11 cellular contexts compared by ENCODE assay signal in genomic region chr20:17957505-17958325, GRCh38. TPM values are rescaled to one million over a fixed set of nuclear protein-coding genes. Genes with fewer than 3 reads are reported as not detected.
DNase-seq lines count a peak whose midpoint lies in the region; ATAC-seq and TF ChIP-seq lines count a peak whose summit lies in the region.
"Had no signal": no experiment of that assay in that cellular context is flagged by ENCODE, and none has a peak within 500 bp of the region (broad histone marks: within the 10 kb centered on the region; RNA-seq: fewer than 3 reads in every experiment).

No MANE protein-coding gene starts in this region.

- DNase-seq in AG10803 (ENCODE audit: low read depth) (peak; percentile 52), choroid plexus epithelial cell (ENCODE audit: low read depth) (peak; percentile 49), NCI-H1092 treated with DMSO at 0.1 percent for 48 hours (lab: John Stamatoyannopoulos, UW) (no peak), sciatic nerve (ENCODE audit: low spot score) (no peak), NCI-H187 treated with DMSO at 0.1 percent for 48 hours (lab: John Stamatoyannopoulos, UW) (no peak)
- no peak for DNase-seq in natural killer cell treated with Interleukin-12 subunit alpha and Interleukin-12 subunit beta and Interleukin-15 and Interleukin-18, amount 100 ng/mL, for 72 hours (ENCODE audit: low spot score)
- DNase-seq in stimulated activated naive CD4-positive, alpha-beta T cell (lab: John Stamatoyannopoulos, UW) = no peak
- DNase-seq: GOT3, NCI-H1105, occipital lobe had no signal

- H3K4me3 Mint-ChIP-seq in IgD-negative memory B cell = peak overlapping the region in 1 of 4 donors; percentile 28
- H3K4me3 Mint-ChIP-seq in natural killer cell treated with Interleukin-12 subunit alpha and Interleukin-12 subunit beta and Interleukin-15 and Interleukin-18, amount 100 ng/mL, for 72 hours = no peak overlapping the region

- intact Hi-C loops in sciatic nerve (cut with DNase I) = no loop called here

- H3K9me3 Mint-ChIP-seq in IgD-negative memory B cell = no peaks in the 10 kb centered on the region
- H3K9me3 Mint-ChIP-seq in natural killer cell treated with Interleukin-12 subunit alpha and Interleukin-12 subunit beta and Interleukin-15 and Interleukin-18, amount 100 ng/mL, for 72 hours = no peaks in the 10 kb centered on the region

- H3K36me3 Mint-ChIP-seq in IgD-negative memory B cell = peaks cover 5% of the 10 kb centered on the region
- H3K36me3 Mint-ChIP-seq in natural killer cell treated with Interleukin-12 subunit alpha and Interleukin-12 subunit beta and Interleukin-15 and Interleukin-18, amount 100 ng/mL, for 72 hours = peaks cover 37% of the 10 kb centered on the region

- TF ChIP-seq CTCF in AG10803 (conservative IDR thresholded peaks at IDR 0.05; ENCODE audit: low read length) (no peak), choroid plexus epithelial cell (conservative IDR thresholded peaks at IDR 0.05; ENCODE audit: low read depth, low read length) (no peak)

- H3K4me1 Mint-ChIP-seq in IgD-negative memory B cell = peaks cover 77 to 81% (median 78%) of the 10 kb centered on the region in 3 donors
- H3K4me1 Mint-ChIP-seq in natural killer cell treated with Interleukin-12 subunit alpha and Interleukin-12 subunit beta and Interleukin-15 and Interleukin-18, amount 100 ng/mL, for 72 hours (ENCODE audit: low read depth in 2 of 2) = peaks cover 56 to 62% of the 10 kb centered on the region in 2 donors

- ATAC-seq in natural killer cell treated with Interleukin-12 subunit alpha and Interleukin-12 subunit beta and Interleukin-15 and Interleukin-18, amount 100 ng/mL, for 72 hours = no peak
- no peak for ATAC-seq in sciatic nerve

- H3K27me3 Mint-ChIP-seq in IgD-negative memory B cell = no peaks in the 10 kb centered on the region
- H3K27me3 Mint-ChIP-seq in natural killer cell treated with Interleukin-12 subunit alpha and Interleukin-12 subunit beta and Interleukin-15 and Interleukin-18, amount 100 ng/mL, for 72 hours = no peaks in the 10 kb centered on the region

- no peak overlapping the region for H3K4me3 ChIP-seq in AG10803 (ENCODE audit: low read length)
- H3K4me3 ChIP-seq in choroid plexus epithelial cell (ENCODE audit: low read depth, low read length) = no peak overlapping the region

- H3K27ac Mint-ChIP-seq in IgD-negative memory B cell = peak overlapping the region; percentile 45 to 47 (median 45)
- H3K27ac Mint-ChIP-seq in natural killer cell treated with Interleukin-12 subunit alpha and Interleukin-12 subunit beta and Interleukin-15 and Interleukin-18, amount 100 ng/mL, for 72 hours = peak overlapping the region; percentile 77 to 99

RNA-seq across cellular contexts. Expression of gene SNX5, which starts 10.9 kb away (rescaled TPM):
- polyA plus RNA-seq in IgD-negative memory B cell = 103 TPM
- total RNA-seq in natural killer cell treated with Interleukin-12 subunit alpha and Interleukin-12 subunit beta and Interleukin-15 and Interleukin-18, amount 100 ng/mL, for 72 hours = 100 to 1,000 TPM; 114 to 255 TPM
- 85.3 TPM for total RNA-seq in sciatic nerve

RNA-seq across cellular contexts. Expression of gene MGME1, which starts 11.1 kb away (rescaled TPM):
- polyA plus RNA-seq in IgD-negative memory B cell = 29.2 TPM
- total RNA-seq in natural killer cell treated with Interleukin-12 subunit alpha and Interleukin-12 subunit beta and Interleukin-15 and Interleukin-18, amount 100 ng/mL, for 72 hours = 10 to 100 TPM; 20.2 to 30.3 TPM
- 8.7 TPM for total RNA-seq in sciatic nerve

Comparison
In these comparisons a context has a peak if more than half of its experiments do, and no peak if none do; other contexts are left out.
1. DNase-seq: peak in AG10803 (single experiment) and choroid plexus epithelial cell (single experiment); none in natural killer cell treated with Interleukin-12 subunit alpha and Interleukin-12 subunit beta and Interleukin-15 and Interleukin-18, amount 100 ng/mL, for 72 hours (single experiment), NCI-H1092 treated with DMSO at 0.1 percent for 48 hours (single experiment), stimulated activated naive CD4-positive, alpha-beta T cell (0 of 6), sciatic nerve (single experiment) and NCI-H187 treated with DMSO at 0.1 percent for 48 hours (single experiment).